Comparison of ENCODE assay signal across 32 cellular contexts in the genomic region with DNA sequence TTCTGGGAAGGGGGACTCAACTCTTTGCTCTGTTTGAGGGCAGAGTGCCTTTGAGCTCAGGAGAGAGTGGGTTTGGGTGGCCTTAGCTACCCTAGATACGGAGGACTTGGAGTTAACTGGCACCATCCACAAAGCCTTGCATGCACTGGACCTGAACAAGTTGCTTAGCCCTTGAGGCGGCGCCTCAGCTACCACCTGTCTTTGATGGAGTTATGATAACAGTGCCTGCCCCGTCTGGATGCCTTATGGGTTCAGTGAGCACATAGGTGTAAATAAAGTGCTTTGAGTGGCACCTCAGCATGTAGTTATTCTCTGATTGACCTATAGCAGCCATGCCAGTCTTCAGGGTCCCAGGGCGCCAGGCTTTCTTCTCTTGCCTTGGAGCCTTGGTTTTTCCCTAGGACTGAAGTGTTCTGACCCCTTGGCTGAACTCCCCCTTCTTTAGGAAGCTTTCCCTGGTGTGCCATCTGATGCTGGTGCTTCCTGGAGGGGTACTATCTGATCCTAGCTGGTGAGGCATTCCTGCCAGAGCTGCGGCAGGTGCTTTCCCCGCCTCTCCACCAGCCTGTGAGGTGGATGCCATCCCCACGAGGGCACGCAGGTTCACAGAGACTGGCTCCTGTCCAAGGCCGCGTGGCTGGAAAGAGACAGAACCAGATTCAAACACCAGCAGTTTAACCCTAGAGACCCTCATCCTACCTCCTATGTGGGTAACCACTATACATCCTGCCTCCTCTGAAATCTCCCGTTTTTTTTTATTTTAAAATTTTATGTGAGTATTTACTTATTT. TPM values are rescaled to one million over a fixed set of nuclear protein-coding genes. Genes with fewer than 3 reads are reported as not detected.
DNase-seq lines count a peak whose midpoint lies in the region; ATAC-seq and TF ChIP-seq lines count a peak whose summit lies in the region.
"Had no signal": no experiment of that assay in that cellular context is flagged by ENCODE, and none has a peak within 500 bp of the region (broad histone marks: within the 10 kb centered on the region; RNA-seq: fewer than 3 reads in every experiment).

No MANE protein-coding gene starts in this region.

- H2BK15ac ChIP-seq in IMR-90 (ENCODE audit: low read depth, low read length): no peak overlapping the region

- no TSS peak for BruUV-seq in IMR-90 (replicated peaks; lab: Mats Ljungman, UMichigan)

- H3K36me3 ChIP-seq in IMR-90 (ENCODE audit: control insufficient read depth, insufficient read depth, low read length) (peaks cover 9% of the 10 kb centered on the region), gastrocnemius medialis (no peaks in the 10 kb centered on the region), testis (ENCODE audit: low read depth, missing control alignments) (no peaks in the 10 kb centered on the region)
- H3K36me3 ChIP-seq: colonic mucosa, HAP-1, pancreas had no signal

- CTCF ChIA-PET in IMR-90 (lab: Yijun Ruan, JAX): no interaction called here

- no peak overlapping the region for H3K4me3 ChIP-seq in IMR-90 (ENCODE audit: insufficient read depth, low read depth, low read length)
- no peak overlapping the region for H3K4me3 ChIP-seq in gastrocnemius medialis
- no peak overlapping the region for H3K4me3 ChIP-seq in testis
- H3K4me3 ChIP-seq: colonic mucosa, HAP-1, pancreas, sigmoid colon, SK-N-MC had no signal

- H4K8ac ChIP-seq in IMR-90 (ENCODE audit: low read depth in 2 of 2, low read length in 2 of 2): no peak overlapping the region

- H3K14ac ChIP-seq in IMR-90 (replicated peaks; ENCODE audit: low read depth, low read length): no peak overlapping the region

- no peak overlapping the region for H3K4me2 ChIP-seq in IMR-90 (ENCODE audit: low read depth, low read length)

- in situ Hi-C loops in IMR-90 (cut with MboI; ENCODE audit: low sequenced_read_pairs) (no loop called here), gastrocnemius medialis (cut with MboI; ENCODE audit: low sequenced_read_pairs in 4 of 4) (no loop called here)

- TF ChIP-seq CTCF in IMR-90 (conservative IDR thresholded peaks at IDR 0.05; ENCODE audit: low read depth, low read length) (no peak), VCaP (conservative IDR thresholded peaks at IDR 0.05) (no peak), gastrocnemius medialis (IDR thresholded peaks at IDR 0.05 in 4 of 5, conservative IDR thresholded peaks at IDR 0.05 in 1 of 5) (no peak), testis (IDR thresholded peaks at IDR 0.05) (no peak)

- TF ChIP-seq POLR2A in IMR-90 (IDR thresholded peaks at IDR 0.05; ENCODE audit: low read depth, low read length) (no peak), gastrocnemius medialis (IDR thresholded peaks at IDR 0.05) (no peak), testis (IDR thresholded peaks at IDR 0.05) (no peak)

- DNase-seq in NCI-H2171 treated with DMSO at 0.1 percent for 48 hours (lab: John Stamatoyannopoulos, UW) (peak; percentile 44), NCI-H2171 (lab: John Stamatoyannopoulos, UW) (no peak), IMR-90 (no peak), gastrocnemius medialis (no peak), testis (no peak)
- DNase-seq: activated CD4-positive, alpha-beta T cell treated with anti-CD3 and anti-CD28 coated beads for 48 hours; activated naive CD4-positive, alpha-beta T cell treated with anti-CD3 and anti-CD28 coated beads for 36 hours; AML-193; amniotic stem cell; colonic mucosa; COR-L47; effector memory CD8-positive, alpha-beta T cell; foreskin melanocyte; hypothalamus; natural killer cell; NCI-H1092; NCI-H1930; NCI-H526 treated with DMSO at 0.1 percent for 48 hours; pancreas; RPMI8226; sigmoid colon; stimulated activated CD4-positive, alpha-beta T cell treated with anti-CD3 and anti-CD28 coated beads, Interleukin-15, amount 100 ng/mL, for 24 hours; T-helper 2 cell had no signal

- ATAC-seq in IMR-90 (ENCODE audit: low read depth): no peak
- no peak for ATAC-seq in gastrocnemius medialis
- no peak for ATAC-seq in HG03045 (IDR thresholded peaks at IDR 0.05; ENCODE audit: unreplicated experiment)
- ATAC-seq in activated CD4-positive, CD25-positive, alpha-beta regulatory T cell treated with anti-CD3 and anti-CD28 coated beads, Interleukin-2, amount 50 U/mL, for 24 hours: no peak
- ATAC-seq: effector memory CD8-positive, alpha-beta T cell; esophagus mucosa; HepG2; natural killer cell; pancreas had no signal

- H3K79me1 ChIP-seq in IMR-90 (ENCODE audit: low read depth in 1 of 2, low read length in 2 of 2): peaks cover 15 to 23% of the 10 kb centered on the region in 2 experiments

- TF ChIP-seq RAD21 in IMR-90 (IDR thresholded peaks at IDR 0.05; ENCODE audit: low read length): no peak

- H2BK5ac ChIP-seq in IMR-90 (ENCODE audit: low read depth, low read length, poor library complexity, severe bottlenecking): no peak overlapping the region

- dilution Hi-C loops in IMR-90 (cut with HindIII; ENCODE audit: low sequenced_read_pairs, unreplicated experiment): no loop called here

- H2AK9ac ChIP-seq in IMR-90 (replicated peaks; ENCODE audit: low read depth, low read length, poor library complexity): peak overlapping the region; percentile 45

- no peak overlapping the region for H2BK120ac ChIP-seq in IMR-90 (ENCODE audit: low read depth, low read length)

- POLR2A ChIA-PET in IMR-90 (lab: Charles Lee; ENCODE audit: unreplicated experiment): no interaction called here

- no peak overlapping the region for H4K5ac ChIP-seq in IMR-90 (ENCODE audit: low read depth, low read length)

- H3K27ac ChIP-seq in IMR-90 (ENCODE audit: insufficient read depth, low read length) (no peak overlapping the region), VCaP (peak overlapping the region; percentile 19; the same call in 1 of the 2 replicates), gastrocnemius medialis (peak overlapping the region; percentile 11 to 39 (median 20)), testis (no peak overlapping the region)
- H3K27ac ChIP-seq: colonic mucosa, HL-60, pancreas, sigmoid colon, SK-N-MC had no signal

- no peak overlapping the region for H3K18ac ChIP-seq in IMR-90 (ENCODE audit: low read depth, low read length)

- H2AFZ ChIP-seq in IMR-90 (replicated peaks; ENCODE audit: low read length, poor library complexity): no peak overlapping the region

- H3K56ac ChIP-seq in IMR-90 (ENCODE audit: extremely low read depth, insufficient read depth, low read length): no peak overlapping the region

- H3K4ac ChIP-seq in IMR-90 (ENCODE audit: low read depth, low read length): no peak overlapping the region

- H3K27me3 ChIP-seq in IMR-90 (ENCODE audit: control insufficient read depth, insufficient read depth, low read length) (no peaks in the 10 kb centered on the region), gastrocnemius medialis (no peaks in the 10 kb centered on the region), testis (no peaks in the 10 kb centered on the region)
- H3K27me3 ChIP-seq: colonic mucosa, pancreas, sigmoid colon had no signal

- WGBS in IMR-90 (ENCODE audit: extremely low coverage in 2 of 2, insufficient read length in 1 of 2), 2 experiments: 80% methylated on average over 2 of the region's 12 CpGs; no CpG with 5 or more reads in 1 of the 2 experiments
- WGBS in testis, 2 donors: 62 to 66% methylated on average over 11 to 12 of the region's 12 CpGs

- H2BK20ac ChIP-seq in IMR-90 (ENCODE audit: low read depth, low read length): no peak overlapping the region

- peaks cover 15% of the 10 kb centered on the region; the same call in 1 of the 2 replicates for H3K9me1 ChIP-seq in IMR-90 (ENCODE audit: insufficient read depth, low read length)

- peaks cover 4% of the 10 kb centered on the region; the same call in 1 of the 2 replicates for H3K4me1 ChIP-seq in IMR-90 (ENCODE audit: control insufficient read depth, insufficient read depth, low read length)
- H3K4me1 ChIP-seq in gastrocnemius medialis: peaks cover 25 to 37% of the 10 kb centered on the region in 2 donors
- H3K4me1 ChIP-seq in testis: peaks cover 10% of the 10 kb centered on the region

- no peaks in the 10 kb centered on the region for H4K20me1 ChIP-seq in IMR-90 (ENCODE audit: insufficient read depth, low read length)

- H2AK5ac ChIP-seq in IMR-90 (ENCODE audit: low read depth, low read length): no peak overlapping the region

- no peak overlapping the region for H4K91ac ChIP-seq in IMR-90 (ENCODE audit: insufficient read depth, low read depth, low read length)

- H3K23ac ChIP-seq in IMR-90 (ENCODE audit: low read depth, low read length): no peak overlapping the region

- no peak overlapping the region for H3K9ac ChIP-seq in IMR-90 (ENCODE audit: low read depth, low read length)

- H3K9me3 ChIP-seq in IMR-90 (ENCODE audit: control insufficient read depth, insufficient read depth, low read length) (no peaks in the 10 kb centered on the region), gastrocnemius medialis (no peaks in the 10 kb centered on the region), testis (no peaks in the 10 kb centered on the region)
- H3K9me3 ChIP-seq: colonic mucosa, HAP-1, pancreas, sigmoid colon had no signal

- intact Hi-C loops in IMR-90 (cut with micrococcal nuclease) (no loop called here), gastrocnemius medialis (cut with DNase I; ENCODE audit: low total_unique reads) (no loop called here), testis (cut with DNase I; ENCODE audit: low total_unique reads) (no loop called here)

RNA-seq across cellular contexts. Expression of a gene that starts 5.8 kb away (rescaled TPM):
- total RNA-seq in IMR-90 (2012; rRNA removed) (6.4 and 7.7 TPM in 2 replicates), gastrocnemius medialis (100 to 1,000 TPM in 1 of 4 donors, 10 to 100 TPM in 3; 80.8 to 115 (median 84.1) TPM), testis (10 to 100 TPM; 80.8 to 81.3 TPM)
- polyA plus RNA-seq in IMR-90 (2012; rRNA removed) (7.6 and 9.6 TPM in 2 replicates), testis (ENCODE audit: insufficient read depth, low read depth, low replicate concordance) (53.1 TPM)
- polyA plus RNA-seq in IMR-90 (2012; cell fraction: cytosol; rRNA removed): 11.8 and 37.7 TPM in 2 replicates
- polyA plus RNA-seq in IMR-90 (2012; cell fraction: nucleus; rRNA removed; ENCODE audit: low replicate concordance): 13.5 and 42.6 TPM in 2 replicates

RNA-seq across cellular contexts. Expression of a gene that starts 6.2 kb away (rescaled TPM):
- total RNA-seq in IMR-90 (2012; rRNA removed) (11.4 and 19.0 TPM in 2 replicates), gastrocnemius medialis (10 to 100 TPM; 29.1 to 61.9 (median 40.9) TPM), testis (10 to 100 TPM; 19.1 to 23.8 TPM)
- polyA plus RNA-seq in IMR-90 (2012; rRNA removed) (25.2 and 34.0 TPM in 2 replicates), testis (ENCODE audit: insufficient read depth, low read depth, low replicate concordance) (28.0 TPM)
- polyA plus RNA-seq in IMR-90 (2012; cell fraction: cytosol; rRNA removed): 26.6 and 36.2 TPM in 2 replicates
- polyA plus RNA-seq in IMR-90 (2012; cell fraction: nucleus; rRNA removed; ENCODE audit: low replicate concordance): 7.0 and 16.4 TPM in 2 replicates

RNA-seq across cellular contexts. Expression of a gene that starts 23.8 kb away (rescaled TPM):
- total RNA-seq in IMR-90 (2012; rRNA removed) (under 0.01 and 0.36 TPM in 2 replicates), gastrocnemius medialis (under 1 TPM in 3 of 4 donors, not detected in 1; 0.24 to 0.33 (median 0.33) TPM), testis (1 to 10 TPM; 1.0 to 1.2 TPM)
- polyA plus RNA-seq in IMR-90 (2012; rRNA removed) (0.30 and 0.36 TPM in 2 replicates), testis (ENCODE audit: insufficient read depth, low read depth, low replicate concordance) (1.3 TPM)
- 0.06 and 0.46 TPM in 2 replicates for polyA plus RNA-seq in IMR-90 (2012; cell fraction: cytosol; rRNA removed)
- 0.18 and 0.34 TPM in 2 replicates for polyA plus RNA-seq in IMR-90 (2012; cell fraction: nucleus; rRNA removed; ENCODE audit: low replicate concordance)
- total RNA-seq: LHCN-M2 had no signal

RNA-seq across cellular contexts. Expression of a gene that starts 27.0 kb away (rescaled TPM):
- total RNA-seq in IMR-90 (2012; rRNA removed) (1.4 and 1.9 TPM in 2 replicates), gastrocnemius medialis (10 to 100 TPM in 1 of 4 donors, 1 to 10 TPM in 3; 1.6 to 13.6 (median 4.7) TPM), testis (10 to 100 TPM; 17.0 to 32.9 TPM)
- polyA plus RNA-seq in IMR-90 (2012; rRNA removed) (4.8 and 5.5 TPM in 2 replicates), testis (ENCODE audit: insufficient read depth, low read depth, low replicate concordance) (33.2 TPM)
- 4.8 and 7.3 TPM in 2 replicates for polyA plus RNA-seq in IMR-90 (2012; cell fraction: cytosol; rRNA removed)
- 28.2 and 31.9 TPM in 2 replicates for polyA plus RNA-seq in IMR-90 (2012; cell fraction: nucleus; rRNA removed; ENCODE audit: low replicate concordance)

RNA-seq across cellular contexts. Expression of a gene that starts 36.3 kb away (rescaled TPM):
- total RNA-seq in IMR-90 (2012; rRNA removed) (50.8 and 52.5 TPM in 2 replicates), gastrocnemius medialis (10 to 100 TPM; 41.0 to 61.0 (median 49.8) TPM), testis (10 to 100 TPM; 26.7 to 35.8 TPM)
- polyA plus RNA-seq in IMR-90 (2012; rRNA removed) (72.2 and 78.5 TPM in 2 replicates), testis (ENCODE audit: insufficient read depth, low read depth, low replicate concordance) (24.6 TPM)
- polyA plus RNA-seq in IMR-90 (2012; cell fraction: cytosol; rRNA removed): 78.9 and 84.8 TPM in 2 replicates
- 33.4 and 44.3 TPM in 2 replicates for polyA plus RNA-seq in IMR-90 (2012; cell fraction: nucleus; rRNA removed; ENCODE audit: low replicate concordance)

Comparison
In these comparisons a context has a peak if more than half of its experiments do, and no peak if none do; other contexts are left out.
1. H3K27ac ChIP-seq: peak in VCaP (single experiment) and gastrocnemius medialis (4 of 4); none in IMR-90 (single experiment) and testis (0 of 2).